Comparison of ENCODE assay signal across 8 cellular contexts in the genomic region with DNA sequence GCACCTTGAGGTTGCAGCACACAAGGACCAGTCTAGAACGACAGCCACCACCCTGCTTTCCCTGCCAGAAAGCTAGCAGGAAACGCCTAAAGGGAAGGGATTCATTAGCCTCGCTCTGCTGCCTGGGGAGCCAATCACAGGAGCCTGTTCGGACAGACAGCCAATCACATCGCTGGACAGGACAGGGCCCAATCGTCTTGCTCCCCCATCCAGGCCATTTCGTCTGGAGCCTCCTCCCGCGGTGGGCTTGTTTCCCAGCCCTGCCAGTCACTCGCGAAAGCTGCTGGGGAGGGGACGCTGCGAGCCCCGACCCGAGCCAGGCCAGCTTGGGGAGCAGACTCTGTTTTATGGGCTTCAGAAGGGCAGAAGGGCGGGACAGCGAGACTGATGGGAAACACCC.
A peak's percentile ranks its signal among the peaks of the same experiment; 100 is the strongest.
DNase-seq lines count a peak whose midpoint lies in the region; ATAC-seq and TF ChIP-seq lines count a peak whose summit lies in the region.

No MANE protein-coding gene starts in this region.

- H3K36me3 ChIP-seq in testis (ENCODE audit: low read depth, missing control alignments): no peaks in the 10 kb centered on the region

- H3K4me1 ChIP-seq in testis: no peaks in the 10 kb centered on the region

- H3K27me3 ChIP-seq in testis: no peaks in the 10 kb centered on the region

- no peaks in the 10 kb centered on the region for H3K9me3 ChIP-seq in testis

- ATAC-seq in left lobe of liver: peak; percentile 40

- H3K27ac ChIP-seq in coronary artery (peak overlapping the region; percentile 16 to 35), testis (no peak overlapping the region)

- DNase-seq in AG20443 (ENCODE audit: low spot score): peak; percentile 87
- DNase-seq in NCI-H2171 (lab: John Stamatoyannopoulos, UW): peak; percentile 81
- no peak for DNase-seq in coronary artery (ENCODE audit: low spot score)
- no peak for DNase-seq in left lobe of liver (ENCODE audit: low spot score)
- peak; percentile 85 for DNase-seq in testis
- no peak for DNase-seq in GM10248 (ENCODE audit: extremely low spot score)
- DNase-seq in D341Med (ENCODE audit: low spot score): no peak
- no peak for DNase-seq in activated gamma-delta T cell treated with Interleukin-2 at 50 U/mL for 16 hours

- peak overlapping the region; percentile 63 for H3K4me3 ChIP-seq in coronary artery
- H3K4me3 ChIP-seq in testis: peak overlapping the region; percentile 36 to 60

- POLR2A ChIA-PET in GM10248 (lab: Yijun Ruan, JAX): no interaction called here

- 25 to 33% methylated on average over 1 to 17 of the region's 17 CpGs for WGBS in testis, 2 donors

- TF ChIP-seq CTCF in coronary artery (IDR thresholded peaks at IDR 0.05) (no peak), testis (IDR thresholded peaks at IDR 0.05) (no peak), GM10248 (IDR thresholded peaks at IDR 0.05; ENCODE audit: control extremely low read depth, extremely low read depth, low read depth, missing control alignments) (no peak)

- no peak for TF ChIP-seq POLR2A in testis (IDR thresholded peaks at IDR 0.05)

- CTCF ChIA-PET in GM10248 (lab: Yijun Ruan, JAX): no interaction called here

- intact Hi-C loops in testis (cut with DNase I; ENCODE audit: low total_unique reads): no loop called here

Comparison
In these comparisons a context has a peak if more than half of its experiments do, and no peak if none do; other contexts are left out.
1. DNase-seq: peak in AG20443 (single experiment), NCI-H2171 (single experiment) and testis (single experiment); none in coronary artery (single experiment), left lobe of liver (single experiment), GM10248 (single experiment), D341Med (single experiment) and activated gamma-delta T cell treated with Interleukin-2 at 50 U/mL for 16 hours (single experiment).
2. H3K27ac ChIP-seq: peak in coronary artery (2 of 2); none in testis (0 of 2).